17 cellular contexts compared by ENCODE assay signal in the genomic region with DNA sequence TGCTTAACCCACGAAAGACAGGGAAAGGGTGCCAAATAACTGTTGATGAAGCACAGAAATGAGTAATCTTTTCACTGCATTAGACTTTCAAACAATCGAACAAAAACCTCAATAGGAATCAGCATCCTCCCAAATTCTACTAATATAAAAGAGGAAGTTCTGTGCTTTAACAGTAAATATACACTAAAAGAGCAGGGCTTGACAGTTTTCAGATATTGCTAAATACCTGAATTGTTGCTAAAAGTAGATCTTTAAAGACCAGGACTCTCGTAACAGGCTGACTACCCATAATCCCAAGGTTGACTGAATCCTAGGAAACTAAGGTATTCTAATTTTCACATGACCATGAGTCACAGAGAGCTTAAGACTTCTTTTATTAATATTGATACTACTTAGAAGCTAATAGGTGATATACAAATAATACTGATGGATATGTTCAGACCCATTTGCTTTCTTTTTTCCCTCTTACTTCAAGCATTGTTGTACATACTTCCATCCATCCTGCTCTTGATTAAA. TPM values are rescaled to one million over a fixed set of nuclear protein-coding genes. Genes with fewer than 3 reads are reported as not detected.
DNase-seq lines count a peak whose midpoint lies in the region; ATAC-seq, FAIRE-seq and TF ChIP-seq lines count a peak whose summit lies in the region.
"Had no signal": no experiment of that assay in that cellular context is flagged by ENCODE, and none has a peak within 500 bp of the region (broad histone marks: within the 10 kb centered on the region; RNA-seq: fewer than 3 reads in every experiment).

No MANE protein-coding gene starts in this region.

- H3K36me3 Mint-ChIP-seq in activated CD4-positive, alpha-beta T cell treated with anti-CD3 and anti-CD28 coated beads, Interleukin-2, amount 10 ng/mL, durations not matched to agents 24 days and 14 days (ENCODE audit: low read depth) = peaks cover 73% of the 10 kb centered on the region

- H3K36me3 ChIP-seq in GM12878 (ENCODE audit: control insufficient read depth in 2 of 2, insufficient read depth in 2 of 2, low read length in 1 of 2) = peaks cover 2 to 33% of the 10 kb centered on the region in 2 experiments
- H3K36me3 ChIP-seq in osteoblast (ENCODE audit: insufficient read depth, low read length) = peaks cover 74% of the 10 kb centered on the region

- no peak for TF ChIP-seq RAD21 in GM12878 (IDR thresholded peaks at IDR 0.05; ENCODE audit: insufficient read depth, low read depth, low read length)

- H3K79me2 ChIP-seq in GM12878 (ENCODE audit: control insufficient read depth, insufficient read depth, low read length) (peaks cover 56% of the 10 kb centered on the region), osteoblast (ENCODE audit: insufficient read depth, low read length) (peaks cover 71% of the 10 kb centered on the region)

- H3K4me1 ChIP-seq in GM12878 (ENCODE audit: control insufficient read depth, insufficient read depth, low read length) (peaks cover 29% of the 10 kb centered on the region), osteoblast (ENCODE audit: insufficient read depth, low read length) (peaks cover 14% of the 10 kb centered on the region)

- WGBS in GM12878 (ENCODE audit: insufficient coverage, insufficient replicate concordance, low lambda C conversion rate, missing lambda C conversion rate) = 3% methylated on average over 3 of the region's 3 CpGs

- H3K9ac ChIP-seq in GM12878 (ENCODE audit: control insufficient read depth, insufficient read depth, low read length) = no peak overlapping the region

- peaks cover 49% of the 10 kb centered on the region for H3K4me1 Mint-ChIP-seq in activated CD4-positive, alpha-beta T cell treated with anti-CD3 and anti-CD28 coated beads, Interleukin-2, amount 10 ng/mL, durations not matched to agents 24 days and 14 days

- in situ Hi-C loops in GM12878 (cut with MboI) = no loop called here
- in situ Hi-C loops in GM13977 (cut with MboI; ENCODE audit: low pct_unique_long_range_greater_than_20kb, low sequenced_read_pairs, unreplicated experiment) = no loop called here

- H3K27me3 ChIP-seq in GM12878 (replicated peaks in 1 of 2; ENCODE audit: control insufficient read depth in 2 of 2, insufficient read depth in 2 of 2, low read length in 1 of 2) = no peaks in the 10 kb centered on the region
- H3K27me3 ChIP-seq in osteoblast (ENCODE audit: insufficient read depth, low read length) = no peaks in the 10 kb centered on the region
- H3K27me3 ChIP-seq: brain microvascular endothelial cell, testis had no signal

- RAD21 ChIA-PET in GM12878 (lab: Charles Lee; ENCODE audit: unreplicated experiment) = interaction anchor here (4.4 kb wide), 1 partner anchor 12 kb away, joined by 39 read pairs; a partner anchor contains a TSS

- peaks cover 3% of the 10 kb centered on the region; the same call in 1 of the 2 replicates for H4K20me1 ChIP-seq in GM12878 (ENCODE audit: control insufficient read depth, insufficient read depth)
- H4K20me1 ChIP-seq in osteoblast (ENCODE audit: insufficient read depth, low read length) = peaks cover 16% of the 10 kb centered on the region

- CTCF ChIA-PET in GM12878 (lab: Yijun Ruan, JAX) = interaction anchor here (1.9 kb wide), 1 partner anchor 84 kb away, joined by 5 read pairs; a partner anchor contains a TSS

- no peak for TF ChIP-seq POLR2A in GM12878 (IDR thresholded peaks at IDR 0.05; ENCODE audit: low read depth, low read length)

- no peak for TF ChIP-seq EP300 in GM12878 (IDR thresholded peaks at IDR 0.05; ENCODE audit: borderline replicate concordance in 1 of 2, control insufficient read depth in 1 of 2, low read depth in 2 of 2, low read length in 2 of 2)

- BruUV-seq in GM12878 (replicated peaks; lab: Mats Ljungman, UMichigan) = no TSS peak

- H3K27me3 Mint-ChIP-seq in activated CD4-positive, alpha-beta T cell treated with anti-CD3 and anti-CD28 coated beads, Interleukin-2, amount 10 ng/mL, durations not matched to agents 24 days and 14 days = no peaks in the 10 kb centered on the region
- H3K27me3 Mint-ChIP-seq: activated B cell treated with CpG ODN at 0.5 μM for 24 hours had no signal

- ATAC-seq in GM12878 = no peak
- ATAC-seq: A549 had no signal

- POLR2A ChIA-PET in GM12878 (lab: Charles Lee) = no interaction called here

- intact Hi-C loops in activated CD4-positive, alpha-beta T cell treated with anti-CD3 and anti-CD28 coated beads, Interleukin-2, amount 10 ng/mL, durations not matched to agents 24 days and 14 days (cut with micrococcal nuclease) = loop anchor here (2.0 kb wide), 3 partner anchors 67 to 277 kb away; a partner anchor contains a TSS
- intact Hi-C loops in GM12878 (cut with micrococcal nuclease; ENCODE audit: unreplicated experiment) = loop anchor here (5.0 kb wide), 1 partner anchor 1415 kb away; a partner anchor contains a TSS

- H3K4me3 ChIP-seq in GM12878 (no peak overlapping the region), osteoblast (ENCODE audit: insufficient read depth, low read length) (no peak overlapping the region)
- H3K4me3 ChIP-seq: A549, SK-N-MC, testis had no signal

- H3K27ac ChIP-seq in GM12878 (ENCODE audit: control insufficient read depth, insufficient read depth) (peak overlapping the region; percentile 38), osteoblast (ENCODE audit: low read depth, low read length) (peak overlapping the region; percentile 9)
- H3K27ac ChIP-seq: A549, brain microvascular endothelial cell, SK-N-MC had no signal

- no peak for DNase-seq in activated CD4-positive, alpha-beta T cell treated with anti-CD3 and anti-CD28 coated beads, Interleukin-2, amount 10 ng/mL, durations not matched to agents 24 days and 14 days
- no peak for DNase-seq in activated CD4-positive, alpha-beta T cell treated with anti-CD3 and anti-CD28 coated beads for 1 hour
- peak; percentile 30 for DNase-seq in NOMO-1 treated with dmso at 0.1 percent for 144 hours (lab: John Stamatoyannopoulos, UW; ENCODE audit: unreplicated experiment)
- DNase-seq in GM12878 (ENCODE audit: low read depth, low spot score) = no peak
- DNase-seq in osteoblast (ENCODE audit: insufficient read length, low spot score, missing footprints) = no peak
- no peak for DNase-seq in UCSD-AML1 (lab: John Stamatoyannopoulos, UW; ENCODE audit: unreplicated experiment)
- no peak for DNase-seq in cerebellar nuclear complex (lab: John Stamatoyannopoulos, UW)
- DNase-seq in GM13977 (ENCODE audit: low spot score) = no peak
- DNase-seq: activated B cell treated with CpG ODN at 0.5 μM for 24 hours; activated T-cell treated with anti-CD3 and anti-CD28 coated beads, Interleukin-2, amount 50 U/mL, for 48 hours; brain microvascular endothelial cell; NCI-H1105; NCI-H2227 treated with DMSO at 0.1 percent for 48 hours; testis had no signal

- H3K9me3 Mint-ChIP-seq in activated CD4-positive, alpha-beta T cell treated with anti-CD3 and anti-CD28 coated beads, Interleukin-2, amount 10 ng/mL, durations not matched to agents 24 days and 14 days = no peaks in the 10 kb centered on the region
- H3K9me3 Mint-ChIP-seq: activated B cell treated with CpG ODN at 0.5 μM for 24 hours, mesothelial cell of epicardium had no signal

- no peak for FAIRE-seq in GM12878 (lab: Jason Lieb, UNC)
- FAIRE-seq: A549 had no signal

- TF ChIP-seq CTCF in GM12878 (IDR thresholded peaks at IDR 0.05 in 2 of 3, conservative IDR thresholded peaks at IDR 0.05 in 1 of 3; ENCODE audit: control insufficient read depth in 2 of 3, extremely low read depth in 1 of 3, insufficient read depth in 1 of 3, low read depth in 3 of 3, low read length in 3 of 3) (no peak), osteoblast (IDR thresholded peaks at IDR 0.05; ENCODE audit: extremely low read depth, low read depth, low read length) (no peak), GM13977 (IDR thresholded peaks at IDR 0.05; ENCODE audit: extremely low read depth, insufficient read depth, missing control alignments) (no peak)

- H3K27ac Mint-ChIP-seq in activated CD4-positive, alpha-beta T cell treated with anti-CD3 and anti-CD28 coated beads, Interleukin-2, amount 10 ng/mL, durations not matched to agents 24 days and 14 days = peak overlapping the region; percentile 80
- H3K27ac Mint-ChIP-seq: mesothelial cell of epicardium had no signal

- no peaks in the 10 kb centered on the region for H3K9me3 ChIP-seq in GM12878 (replicated peaks; ENCODE audit: control insufficient read depth, insufficient read depth, low read length)
- H3K9me3 ChIP-seq in osteoblast (ENCODE audit: low read depth, low read length) = no peaks in the 10 kb centered on the region
- H3K9me3 ChIP-seq: A549, testis had no signal

- SMC1A ChIA-PET in GM12878 (lab: Charles Lee; ENCODE audit: uncharacterized antibody, unreplicated experiment) = interaction anchor here (0.9 to 5.0 kb wide), 2 partner anchors 12 to 185 kb away, joined by 3 to 63 read pairs; a partner anchor contains a TSS

- H3K4me2 ChIP-seq in GM12878 (ENCODE audit: control insufficient read depth, insufficient read depth) (peak overlapping the region; percentile 34), osteoblast (ENCODE audit: insufficient read depth, low read length) (no peak overlapping the region)
- H3K4me2 ChIP-seq: A549 had no signal

- H2AFZ ChIP-seq in GM12878 (ENCODE audit: control insufficient read depth, low read depth, low read length) (no peak overlapping the region), osteoblast (ENCODE audit: low read length) (no peak overlapping the region)

- H3K4me3 Mint-ChIP-seq in activated CD4-positive, alpha-beta T cell treated with anti-CD3 and anti-CD28 coated beads, Interleukin-2, amount 10 ng/mL, durations not matched to agents 24 days and 14 days = peak overlapping the region; percentile 68
- H3K4me3 Mint-ChIP-seq: activated B cell treated with CpG ODN at 0.5 μM for 24 hours, mesothelial cell of epicardium had no signal

RNA-seq across cellular contexts. Expression of a gene that starts 10.1 kb away (rescaled TPM):
- total RNA-seq in activated CD4-positive, alpha-beta T cell treated with anti-CD3 and anti-CD28 coated beads, Interleukin-2, amount 10 ng/mL, durations not matched to agents 24 days and 14 days = 256 and 264 TPM in 2 replicates
- total RNA-seq in GM12878 (2013; cell fraction: nucleolus; rRNA removed) = 161 TPM in 2 replicates
- total RNA-seq in GM12878 (2014; rRNA removed) (159 and 192 TPM in 2 replicates), GM12878 (2014; rRNA removed; fragmentation: Illumina TruSeq; extraction: Trizol) (146 and 148 TPM in 2 replicates), GM12878 (2021) (186 and 199 TPM in 2 replicates), osteoblast (211 and 222 TPM in 2 replicates)
- polyA plus RNA-seq in GM12878 (2011; ENCODE audit: low read depth) = 77.0 TPM
- polyA plus RNA-seq in GM12878 (2011; rRNA removed) (447 and 530 TPM in 2 replicates), GM12878 (2014; fragmentation: Illumina TruSeq; extraction: Trizol) (223 and 232 TPM in 2 replicates), GM12878 (2014; fragmentation: Nextera tagmentation; extraction: Ambion mirVana) (100 to 1,000 TPM; 145 to 229 TPM), GM12878 (2014; rRNA removed) (134 and 154 TPM in 2 replicates), GM12878 (2016; fragmentation: Nextera tagmentation; extraction: Ambion mirVana) (100 to 1,000 TPM; 237 to 247 TPM)
- polyA plus RNA-seq in GM12878 (2011; cell fraction: cytosol; rRNA removed) = 179 and 184 TPM in 2 replicates
- 132 and 162 TPM in 2 replicates for polyA plus RNA-seq in GM12878 (2011; cell fraction: nucleus; rRNA removed)
- polyA plus RNA-seq in GM12878 (2012) = 176 TPM in 2 replicates
- 232 and 238 TPM in 2 replicates for polyA minus RNA-seq in GM12878 (2011; rRNA and poly(A)+ RNA removed)
- 184 and 201 TPM in 2 replicates for polyA minus RNA-seq in GM12878 (2011; cell fraction: cytosol; rRNA and poly(A)+ RNA removed)
- polyA minus RNA-seq in GM12878 (2011; cell fraction: nucleus; rRNA and poly(A)+ RNA removed) = 123 and 186 TPM in 2 replicates
